In the genomic region with DNA sequence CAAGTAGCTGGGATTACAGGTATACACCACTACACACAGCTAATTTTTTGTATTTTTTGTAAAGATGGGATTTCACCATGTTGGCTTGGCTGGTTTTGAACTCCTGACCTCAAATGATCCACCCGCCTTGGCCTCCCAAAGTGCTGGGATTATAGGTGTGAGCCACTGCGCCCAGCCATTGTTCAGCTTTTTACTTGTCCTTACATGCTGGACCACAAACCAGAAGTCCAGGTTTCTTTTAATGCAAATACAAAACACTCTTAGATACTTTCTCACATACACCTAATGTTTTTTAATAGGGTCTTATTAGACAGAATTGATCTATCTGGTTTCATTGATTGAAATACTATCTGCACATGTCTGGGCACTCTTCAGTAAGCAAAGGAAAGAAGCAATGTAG, we compare ENCODE assay signal across 18 cellular contexts.
"Had no signal": no experiment of that assay in that cellular context is flagged by ENCODE, and none has a peak within 500 bp of the region (broad histone marks: within the 10 kb centered on the region; RNA-seq: fewer than 3 reads in every experiment).

No MANE protein-coding gene starts in this region.

- H3K4me3 ChIP-seq: esophagus muscularis mucosa, SJSA1, suprapubic skin, upper lobe of left lung had no signal

- H3K27ac Mint-ChIP-seq: endodermal cell; mesothelial cell of epicardium; stimulated activated memory B cell treated with anti-CD40 and anti-IgM and Interleukin-4, amounts not matched to agents 10 μg/mL and 1 μg/mL and 100 μg/mL, for 72 hours had no signal

- H3K9me3 ChIP-seq: esophagus muscularis mucosa, SJSA1, suprapubic skin, upper lobe of left lung had no signal

- H3K27me3 Mint-ChIP-seq: naive B cell; stimulated activated memory B cell treated with anti-CD40 and anti-IgM and Interleukin-4, amounts not matched to agents 10 μg/mL and 1 μg/mL and 100 μg/mL, for 72 hours had no signal

- ATAC-seq: right cardiac atrium; stimulated activated memory B cell treated with anti-CD40 and anti-IgM and Interleukin-4, amounts not matched to agents 10 μg/mL and 1 μg/mL and 100 μg/mL, for 72 hours had no signal

- H3K4me3 Mint-ChIP-seq: endodermal cell; mesothelial cell of epicardium; naive B cell; stimulated activated memory B cell treated with anti-CD40 and anti-IgM and Interleukin-4, amounts not matched to agents 10 μg/mL and 1 μg/mL and 100 μg/mL, for 72 hours had no signal

- H3K36me3 Mint-ChIP-seq: mesothelial cell of epicardium had no signal

- H3K36me3 ChIP-seq: brain microvascular endothelial cell, esophagus muscularis mucosa, SJSA1, suprapubic skin, upper lobe of left lung had no signal

- H3K27me3 ChIP-seq: brain microvascular endothelial cell, esophagus muscularis mucosa, SJSA1, suprapubic skin, upper lobe of left lung had no signal

- H3K27ac ChIP-seq: brain microvascular endothelial cell, esophagus muscularis mucosa, SJSA1, suprapubic skin, VCaP had no signal

- DNase-seq: activated effector memory CD4-positive, alpha-beta T cell treated with anti-CD3 and anti-CD28 coated beads, Interleukin-2, amount 50 U/mL, for 16 hours; amygdala; brain microvascular endothelial cell; endodermal cell; hypothalamus; kidney glomerular epithelial cell; naive B cell; nucleus accumbens; right cardiac atrium; small intestine; SW 1271; upper lobe of left lung had no signal
